Comparison of ENCODE assay signal across 1 cellular context in genomic region chr12:47797432-47797831, GRCh38.
TF ChIP-seq lines count a peak whose summit lies in the region.

No MANE protein-coding gene starts in this region.

TF ChIP-seq in GM12878, 131 proteins besides CTCF, POLR2A, EP300 and RAD21 (continued from another document):
- TF ChIP-seq EGR1 (IDR thresholded peaks at IDR 0.05; ENCODE audit: borderline replicate concordance in 1 of 2, low read depth in 2 of 2, low read length in 2 of 2) (0 out of 3 replicates have a peak, but pooled peaks of 1 of the 2 experiments have one; percentile 43), STAT1 (conservative IDR thresholded peaks at IDR 0.05) (0 out of 2 replicates have a peak, but pooled peaks have one; percentile 29), ELK1 (IDR thresholded peaks at IDR 0.05; ENCODE audit: low read depth, low read length) (no peak), RB1 (IDR thresholded peaks at IDR 0.05; ENCODE audit: borderline replicate concordance) (peak; percentile 27; the same call in 1 of the 2 replicates)
